8 cellular contexts compared by ENCODE assay signal in genomic region chr14:66070542-66071319, GRCh38.
DNase-seq lines count a peak whose midpoint lies in the region; ATAC-seq and TF ChIP-seq lines count a peak whose summit lies in the region.

No MANE protein-coding gene starts in this region.

- no peak overlapping the region for H3K4me3 Mint-ChIP-seq in activated CD4-positive, alpha-beta memory T cell treated with anti-CD3 and anti-CD28 coated beads, Interleukin-2, amount 10 ng/mL, durations not matched to agents 7 days and 5 days
- H3K4me3 Mint-ChIP-seq in endodermal cell (no peak overlapping the region), nephron progenitor cell (no peak overlapping the region)

- WGBS in endodermal cell (ENCODE audit: insufficient coverage in 1 of 2, insufficient read length in 1 of 2), 2 experiments: 49 to 53% methylated on average over 7 to 9 of the region's 12 CpGs

- H3K36me3 Mint-ChIP-seq in activated CD4-positive, alpha-beta memory T cell treated with anti-CD3 and anti-CD28 coated beads, Interleukin-2, amount 10 ng/mL, durations not matched to agents 7 days and 5 days (ENCODE audit: low read depth): no peaks in the 10 kb centered on the region
- H3K36me3 Mint-ChIP-seq in endodermal cell (ENCODE audit: low read depth) (no peaks in the 10 kb centered on the region), nephron progenitor cell (ENCODE audit: low read depth) (no peaks in the 10 kb centered on the region)

- no peak overlapping the region for H3K27ac ChIP-seq in endodermal cell (ENCODE audit: low read depth, low read length)

- no peak overlapping the region for H3K27ac Mint-ChIP-seq in activated CD4-positive, alpha-beta memory T cell treated with anti-CD3 and anti-CD28 coated beads, Interleukin-2, amount 10 ng/mL, durations not matched to agents 7 days and 5 days
- H3K27ac Mint-ChIP-seq in endodermal cell: no peak overlapping the region
- no peak overlapping the region for H3K27ac Mint-ChIP-seq in nephron progenitor cell

- H3K27me3 ChIP-seq in endodermal cell (ENCODE audit: control insufficient read depth, insufficient read depth, low read length, poor library complexity, severe bottlenecking): no peaks in the 10 kb centered on the region

- no peak overlapping the region for H3K4me3 ChIP-seq in endodermal cell (ENCODE audit: low read length)

- no peak for ATAC-seq in GM21381 (IDR thresholded peaks at IDR 0.05; ENCODE audit: unreplicated experiment)

- H3K27me3 Mint-ChIP-seq in activated CD4-positive, alpha-beta memory T cell treated with anti-CD3 and anti-CD28 coated beads, Interleukin-2, amount 10 ng/mL, durations not matched to agents 7 days and 5 days: peaks cover 12% of the 10 kb centered on the region
- H3K27me3 Mint-ChIP-seq in endodermal cell (ENCODE audit: insufficient read depth) (peaks cover 10% of the 10 kb centered on the region), nephron progenitor cell (ENCODE audit: low read depth, poor library complexity) (peaks cover 4% of the 10 kb centered on the region)

- H3K9ac ChIP-seq in endodermal cell (ENCODE audit: extremely low read depth, low read length, poor library complexity, severe bottlenecking): no peak overlapping the region

- no peaks in the 10 kb centered on the region for H3K36me3 ChIP-seq in endodermal cell (ENCODE audit: control insufficient read depth, insufficient read depth, low read length)

- H3K4me1 Mint-ChIP-seq in activated CD4-positive, alpha-beta memory T cell treated with anti-CD3 and anti-CD28 coated beads, Interleukin-2, amount 10 ng/mL, durations not matched to agents 7 days and 5 days: peaks cover 11% of the 10 kb centered on the region
- H3K4me1 Mint-ChIP-seq in endodermal cell (peaks cover 32% of the 10 kb centered on the region), nephron progenitor cell (peaks cover 63% of the 10 kb centered on the region)

- H3K9me3 Mint-ChIP-seq in activated CD4-positive, alpha-beta memory T cell treated with anti-CD3 and anti-CD28 coated beads, Interleukin-2, amount 10 ng/mL, durations not matched to agents 7 days and 5 days: no peaks in the 10 kb centered on the region
- H3K9me3 Mint-ChIP-seq in endodermal cell: no peaks in the 10 kb centered on the region
- H3K9me3 Mint-ChIP-seq in nephron progenitor cell: no peaks in the 10 kb centered on the region

- peak; percentile 81 for TF ChIP-seq CTCF in GM13977 (IDR thresholded peaks at IDR 0.05; ENCODE audit: extremely low read depth, insufficient read depth, missing control alignments)
- TF ChIP-seq CTCF in endodermal cell (conservative IDR thresholded peaks at IDR 0.05): peak; percentile 96
- peak; percentile 96 for TF ChIP-seq CTCF in nephron progenitor cell (IDR thresholded peaks at IDR 0.05)

- H3K4me1 ChIP-seq in endodermal cell (ENCODE audit: control insufficient read depth, insufficient read depth, low read length): peaks cover 7% of the 10 kb centered on the region

- H3K9me3 ChIP-seq in endodermal cell (ENCODE audit: control insufficient read depth, low read length): no peaks in the 10 kb centered on the region

- CTCF ChIA-PET in activated CD4-positive, alpha-beta memory T cell treated with anti-CD3 and anti-CD28 coated beads, Interleukin-2, amount 10 ng/mL, durations not matched to agents 7 days and 5 days (lab: Charles Lee): interaction anchor here (0.6 to 3.6 kb wide), 17 partner anchors 9 to 913 kb away, joined by 3 to 50 read pairs (median 6); no protein-coding TSS in a partner anchor

- in situ Hi-C loops in ACHN (cut with HindIII; ENCODE audit: low pct_ligation_motif_present, low pct_unique_long_range_greater_than_20kb, low sequenced_read_pairs): no loop called here
- in situ Hi-C loops in GM13977 (cut with MboI; ENCODE audit: low pct_unique_long_range_greater_than_20kb, low sequenced_read_pairs, unreplicated experiment): no loop called here

- POLR2A ChIA-PET in activated CD4-positive, alpha-beta memory T cell treated with anti-CD3 and anti-CD28 coated beads, Interleukin-2, amount 10 ng/mL, durations not matched to agents 7 days and 5 days (lab: Charles Lee): interaction anchor here (0.9 to 1.7 kb wide), 2 partner anchors 658 to 788 kb away, joined by 3 to 10 read pairs; partner anchors contain the start of gene FUT8

- DNase-seq in ACHN: peak; percentile 38
- DNase-seq in GM13977 (ENCODE audit: low spot score): peak; percentile 63
- peak; percentile 14 for DNase-seq in NCI-H146 treated with DMSO at 0.1 percent for 48 hours (lab: John Stamatoyannopoulos, UW; ENCODE audit: unreplicated experiment)
- peak; percentile 71 for DNase-seq in activated CD4-positive, alpha-beta memory T cell treated with anti-CD3 and anti-CD28 coated beads, Interleukin-2, amount 10 ng/mL, durations not matched to agents 7 days and 5 days
- DNase-seq in endodermal cell: peak; percentile 97
- peak; percentile 87 for DNase-seq in nephron progenitor cell
- DNase-seq in superior temporal gyrus (ENCODE audit: extremely low spot score): peak; percentile 76

Comparison
In these comparisons a context has a peak if more than half of its experiments do, and no peak if none do; other contexts are left out.
1. DNase-seq: peak in every context shown above with its lines; median percentile 97 in endodermal cell; 87 in nephron progenitor cell; 76 in superior temporal gyrus; 71 in activated CD4-positive, alpha-beta memory T cell treated with anti-CD3 and anti-CD28 coated beads, Interleukin-2, amount 10 ng/mL, durations not matched to agents 7 days and 5 days; 63 in GM13977; 38 in ACHN; 14 in NCI-H146 treated with DMSO at 0.1 percent for 48 hours.